17 cellular contexts compared by ENCODE assay signal in genomic region chr17:44808156-44808555, GRCh38.
DNase-seq lines count a peak whose midpoint lies in the region; TF ChIP-seq lines count a peak whose summit lies in the region.
"Had no signal": no experiment of that assay in that cellular context is flagged by ENCODE, and none has a peak within 500 bp of the region (broad histone marks: within the 10 kb centered on the region; RNA-seq: fewer than 3 reads in every experiment).

No MANE protein-coding gene starts in this region.

- H3K4me2 ChIP-seq in OCI-LY3 (ENCODE audit: low read length), result peak overlapping the region; percentile 95

- peaks cover 51% of the 10 kb centered on the region for H3K79me2 ChIP-seq in OCI-LY3 (ENCODE audit: low read length)

- H2AFZ ChIP-seq in OCI-LY3 (ENCODE audit: low read depth, low read length), result no peak overlapping the region

- H3K4me1 ChIP-seq in OCI-LY3 (ENCODE audit: low read length) (peaks cover 25% of the 10 kb centered on the region), muscle layer of colon (ENCODE audit: insufficient read depth, low read length) (peaks cover 59% of the 10 kb centered on the region), stomach smooth muscle (ENCODE audit: control insufficient read depth, insufficient read depth, low read length) (peaks cover 57% of the 10 kb centered on the region)
- H3K4me1 ChIP-seq: Peyer's patch had no signal

- H3K4me3 ChIP-seq in OCI-LY3 (ENCODE audit: low read length), result peak overlapping the region; percentile 70
- H3K4me3 ChIP-seq in muscle layer of colon (ENCODE audit: low read depth in 1 of 2, low read length in 2 of 2), result no peak overlapping the region
- no peak overlapping the region for H3K4me3 ChIP-seq in stomach smooth muscle (ENCODE audit: low read length in 2 of 2)
- H3K4me3 ChIP-seq: Peyer's patch had no signal

- no peak for TF ChIP-seq CTCF in OCI-LY3 (IDR thresholded peaks at IDR 0.05; ENCODE audit: low read depth, low read length)

- DNase-seq in NCI-H82 (lab: John Stamatoyannopoulos, UW), result peak; percentile 16
- no peak for DNase-seq in NCI-H82 treated with DMSO at 0.1 percent for 48 hours (lab: John Stamatoyannopoulos, UW; ENCODE audit: unreplicated experiment)
- DNase-seq in AG08396 (ENCODE audit: low spot score), result no peak
- DNase-seq in NCI-H1105 treated with DMSO at 0.1 percent for 48 hours (lab: John Stamatoyannopoulos, UW), result no peak
- no peak for DNase-seq in activated gamma-delta T cell (lab: John Stamatoyannopoulos, UW)
- DNase-seq: ACHN; EL; GF-D8; Kasumi-1; NCI-H1417 treated with DMSO at 0.1 percent for 48 hours; NCI-H187 treated with DMSO at 0.1 percent for 48 hours; NK-92 treated with Interleukin-12 subunit alpha and Interleukin-12 subunit beta, amount 100 ng/mL, for 24 hours; Peyer's patch had no signal

- H3K36me3 ChIP-seq in OCI-LY3 (replicated peaks; ENCODE audit: low read depth, low read length) (peaks cover 20% of the 10 kb centered on the region), muscle layer of colon (ENCODE audit: insufficient read depth, low read length) (peaks cover 9% of the 10 kb centered on the region), stomach smooth muscle (ENCODE audit: control insufficient read depth in 2 of 2, insufficient read depth in 2 of 2, low read length in 2 of 2) (peaks cover 3 to 4% of the 10 kb centered on the region in 2 donors)
- H3K36me3 ChIP-seq: Peyer's patch had no signal

- H3K9ac ChIP-seq in OCI-LY3 (ENCODE audit: low read length), result peak overlapping the region; percentile 58
- no peak overlapping the region for H3K9ac ChIP-seq in muscle layer of colon (ENCODE audit: low read length)
- H3K9ac ChIP-seq in stomach smooth muscle (ENCODE audit: low read length in 2 of 2), result no peak overlapping the region

- H3K27ac ChIP-seq in OCI-LY3 (ENCODE audit: low read length) (peak overlapping the region; percentile 83), muscle layer of colon (ENCODE audit: low read depth, low read length) (peak overlapping the region; percentile 88), stomach smooth muscle (ENCODE audit: low read length) (peak overlapping the region; percentile 38)
- H3K27ac ChIP-seq: 22Rv1, Peyer's patch had no signal

- H3K9me3 ChIP-seq in OCI-LY3 (ENCODE audit: insufficient read depth, low read length) (no peaks in the 10 kb centered on the region), muscle layer of colon (ENCODE audit: low read length) (no peaks in the 10 kb centered on the region), stomach smooth muscle (ENCODE audit: control insufficient read depth in 2 of 2, low read length in 2 of 2) (no peaks in the 10 kb centered on the region)
- H3K9me3 ChIP-seq: Peyer's patch had no signal

- peaks cover 5% of the 10 kb centered on the region; the same call in 1 of the 2 replicates for H4K20me1 ChIP-seq in OCI-LY3 (ENCODE audit: insufficient read depth, low read length)

- H3K27me3 ChIP-seq in OCI-LY3 (ENCODE audit: low read depth, low read length) (no peaks in the 10 kb centered on the region), muscle layer of colon (ENCODE audit: control insufficient read depth in 1 of 2, insufficient read depth in 2 of 2, low read length in 2 of 2) (no peaks in the 10 kb centered on the region), stomach smooth muscle (ENCODE audit: control insufficient read depth in 1 of 2, insufficient read depth in 2 of 2, low read length in 2 of 2) (no peaks in the 10 kb centered on the region)
- H3K27me3 ChIP-seq: Peyer's patch had no signal

Comparison
In these comparisons a context has a peak if more than half of its experiments do, and no peak if none do; other contexts are left out.
1. H3K27ac ChIP-seq: peak in every context shown above with its lines; median percentile 88 in muscle layer of colon; 83 in OCI-LY3; 38 in stomach smooth muscle.